16 cellular contexts compared by ENCODE assay signal in genomic region chr1:34867421-34867820, GRCh38. TPM values are rescaled to one million over a fixed set of nuclear protein-coding genes. Genes with fewer than 3 reads are reported as not detected.
A peak's percentile ranks its signal among the peaks of the same experiment; 100 is the strongest.
DNase-seq lines count a peak whose midpoint lies in the region; ATAC-seq and TF ChIP-seq lines count a peak whose summit lies in the region.
"Had no signal": no experiment of that assay in that cellular context is flagged by ENCODE, and none has a peak within 500 bp of the region (broad histone marks: within the 10 kb centered on the region; RNA-seq: fewer than 3 reads in every experiment).

No MANE protein-coding gene starts in this region.

- H3K36me3 Mint-ChIP-seq in activated naive CD8-positive, alpha-beta T cell treated with anti-CD3 and anti-CD28 coated beads, Interleukin-2, amount 10 ng/mL, durations not matched to agents 7 days and 5 days, result peaks cover 4% of the 10 kb centered on the region
- H3K36me3 Mint-ChIP-seq in activated naive CD8-positive, alpha-beta T cell treated with anti-CD3 and anti-CD28 coated beads for 36 hours, result no peaks in the 10 kb centered on the region
- H3K36me3 Mint-ChIP-seq in GM23338 (ENCODE audit: low read depth), result no peaks in the 10 kb centered on the region; the same call in 2 of the 3 replicates
- peaks cover 18% of the 10 kb centered on the region for H3K36me3 Mint-ChIP-seq in effector memory CD8-positive, alpha-beta T cell (ENCODE audit: insufficient read depth)
- H3K36me3 Mint-ChIP-seq in stimulated activated effector memory CD8-positive, alpha-beta T cell treated with anti-CD3 and anti-CD28 coated beads, Interleukin-12 subunit alpha, Interleukin-12 subunit beta, amount 100 ng/mL, for 72 hours, result no peaks in the 10 kb centered on the region

- H3K4me1 Mint-ChIP-seq in activated naive CD8-positive, alpha-beta T cell treated with anti-CD3 and anti-CD28 coated beads, Interleukin-2, amount 10 ng/mL, durations not matched to agents 7 days and 5 days, result peaks cover 34% of the 10 kb centered on the region
- H3K4me1 Mint-ChIP-seq in activated naive CD8-positive, alpha-beta T cell treated with anti-CD3 and anti-CD28 coated beads for 36 hours, result peaks cover 34% of the 10 kb centered on the region
- peaks cover 8% of the 10 kb centered on the region for H3K4me1 Mint-ChIP-seq in GM23338
- H3K4me1 Mint-ChIP-seq in effector memory CD8-positive, alpha-beta T cell (ENCODE audit: low read depth in 2 of 2), result peaks cover 29 to 37% of the 10 kb centered on the region in 2 donors
- H3K4me1 Mint-ChIP-seq in stimulated activated effector memory CD8-positive, alpha-beta T cell treated with anti-CD3 and anti-CD28 coated beads, Interleukin-12 subunit alpha, Interleukin-12 subunit beta, amount 100 ng/mL, for 72 hours, result peaks cover 52% of the 10 kb centered on the region

- peak overlapping the region; percentile 18 for H3K4me3 Mint-ChIP-seq in activated naive CD8-positive, alpha-beta T cell treated with anti-CD3 and anti-CD28 coated beads, Interleukin-2, amount 10 ng/mL, durations not matched to agents 7 days and 5 days
- no peak overlapping the region for H3K4me3 Mint-ChIP-seq in activated naive CD8-positive, alpha-beta T cell treated with anti-CD3 and anti-CD28 coated beads for 36 hours
- H3K4me3 Mint-ChIP-seq in GM23338, result peak overlapping the region; percentile 2; the same call in 1 of the 3 replicates
- peak overlapping the region; percentile 80 to 83 for H3K4me3 Mint-ChIP-seq in effector memory CD8-positive, alpha-beta T cell
- H3K4me3 Mint-ChIP-seq in stimulated activated effector memory CD8-positive, alpha-beta T cell treated with anti-CD3 and anti-CD28 coated beads, Interleukin-12 subunit alpha, Interleukin-12 subunit beta, amount 100 ng/mL, for 72 hours, result peak overlapping the region; percentile 76

- H4K20me1 ChIP-seq in GM23338 (replicated peaks; ENCODE audit: insufficient read depth), result no peaks in the 10 kb centered on the region

- H3K27ac Mint-ChIP-seq in activated naive CD8-positive, alpha-beta T cell treated with anti-CD3 and anti-CD28 coated beads, Interleukin-2, amount 10 ng/mL, durations not matched to agents 7 days and 5 days, result no peak overlapping the region
- H3K27ac Mint-ChIP-seq in activated naive CD8-positive, alpha-beta T cell treated with anti-CD3 and anti-CD28 coated beads for 36 hours, result no peak overlapping the region
- no peak overlapping the region for H3K27ac Mint-ChIP-seq in GM23338
- H3K27ac Mint-ChIP-seq in effector memory CD8-positive, alpha-beta T cell, result peak overlapping the region in 1 of 2 donors; percentile 76
- H3K27ac Mint-ChIP-seq in stimulated activated effector memory CD8-positive, alpha-beta T cell treated with anti-CD3 and anti-CD28 coated beads, Interleukin-12 subunit alpha, Interleukin-12 subunit beta, amount 100 ng/mL, for 72 hours, result peak overlapping the region; percentile 17

- no peak for TF ChIP-seq CTCF in GM23338 (conservative IDR thresholded peaks at IDR 0.05; ENCODE audit: low read depth in 2 of 2)

- no peaks in the 10 kb centered on the region for H3K9me3 Mint-ChIP-seq in activated naive CD8-positive, alpha-beta T cell treated with anti-CD3 and anti-CD28 coated beads, Interleukin-2, amount 10 ng/mL, durations not matched to agents 7 days and 5 days
- no peaks in the 10 kb centered on the region for H3K9me3 Mint-ChIP-seq in activated naive CD8-positive, alpha-beta T cell treated with anti-CD3 and anti-CD28 coated beads for 36 hours
- H3K9me3 Mint-ChIP-seq in GM23338, result no peaks in the 10 kb centered on the region
- peaks cover 0 to 2% of the 10 kb centered on the region in 2 donors for H3K9me3 Mint-ChIP-seq in effector memory CD8-positive, alpha-beta T cell
- H3K9me3 Mint-ChIP-seq in stimulated activated effector memory CD8-positive, alpha-beta T cell treated with anti-CD3 and anti-CD28 coated beads, Interleukin-12 subunit alpha, Interleukin-12 subunit beta, amount 100 ng/mL, for 72 hours, result no peaks in the 10 kb centered on the region

- H3K27ac ChIP-seq in GM23338 (ENCODE audit: low read depth), result no peak overlapping the region
- H3K27ac ChIP-seq: colonic mucosa, pancreas had no signal

- H3K79me2 ChIP-seq in GM23338 (replicated peaks; ENCODE audit: insufficient read depth), result no peaks in the 10 kb centered on the region

- DNase-seq in activated naive CD8-positive, alpha-beta T cell treated with anti-CD3 and anti-CD28 coated beads, Interleukin-2, amount 10 ng/mL, durations not matched to agents 7 days and 5 days, result no peak
- no peak for DNase-seq in activated naive CD8-positive, alpha-beta T cell treated with anti-CD3 and anti-CD28 coated beads for 36 hours
- DNase-seq in GM23338 (ENCODE audit: low spot score), result no peak
- DNase-seq in effector memory CD8-positive, alpha-beta T cell, result no peak
- DNase-seq in stimulated activated effector memory CD8-positive, alpha-beta T cell treated with anti-CD3 and anti-CD28 coated beads, Interleukin-12 subunit alpha, Interleukin-12 subunit beta, amount 100 ng/mL, for 72 hours (ENCODE audit: low spot score in 2 of 2), result no peak
- DNase-seq in OCI-M1 (lab: John Stamatoyannopoulos, UW), result no peak
- no peak for DNase-seq in NCI-H526 (lab: John Stamatoyannopoulos, UW)
- DNase-seq: BE2C, colonic mucosa, erythroblast, mesendoderm, NCI-H1048, NCI-H2171 treated with DMSO at 0.1 percent for 48 hours, small intestine had no signal

- no peaks in the 10 kb centered on the region for H3K4me1 ChIP-seq in GM23338 (ENCODE audit: insufficient read depth)
- H3K4me1 ChIP-seq: BE2C, colonic mucosa had no signal

- H3K9me2 ChIP-seq in GM23338 (ENCODE audit: insufficient read depth), result no peaks in the 10 kb centered on the region

- peaks cover 11% of the 10 kb centered on the region; the same call in 1 of the 2 replicates for H3K27me3 ChIP-seq in GM23338 (ENCODE audit: insufficient read depth)
- H3K27me3 ChIP-seq: BE2C, colonic mucosa, pancreas had no signal

- no peak overlapping the region for H3K4me2 ChIP-seq in GM23338

- no peak for ATAC-seq in activated naive CD8-positive, alpha-beta T cell treated with anti-CD3 and anti-CD28 coated beads, Interleukin-2, amount 10 ng/mL, durations not matched to agents 7 days and 5 days (ENCODE audit: low read depth)
- ATAC-seq in GM23338, result no peak
- no peak for ATAC-seq in effector memory CD8-positive, alpha-beta T cell (replicated peaks)
- no peak for ATAC-seq in stimulated activated effector memory CD8-positive, alpha-beta T cell treated with anti-CD3 and anti-CD28 coated beads, Interleukin-12 subunit alpha, Interleukin-12 subunit beta, amount 100 ng/mL, for 72 hours
- no peak for ATAC-seq in HG03045 (IDR thresholded peaks at IDR 0.05; ENCODE audit: unreplicated experiment)

- H3K4me3 ChIP-seq in GM23338, result no peak overlapping the region
- H3K4me3 ChIP-seq: colonic mucosa had no signal

- POLR2A ChIA-PET in activated naive CD8-positive, alpha-beta T cell treated with anti-CD3 and anti-CD28 coated beads, Interleukin-2, amount 10 ng/mL, durations not matched to agents 7 days and 5 days (lab: Charles Lee), result interaction anchor here (1.3 to 1.5 kb wide), 2 partner anchors 15 to 118 kb away, joined by 8 read pairs; partner anchors contain the start of gene TMEM35B

- H3K27me3 Mint-ChIP-seq in activated naive CD8-positive, alpha-beta T cell treated with anti-CD3 and anti-CD28 coated beads, Interleukin-2, amount 10 ng/mL, durations not matched to agents 7 days and 5 days, result peaks cover 12% of the 10 kb centered on the region
- peaks cover 9% of the 10 kb centered on the region for H3K27me3 Mint-ChIP-seq in activated naive CD8-positive, alpha-beta T cell treated with anti-CD3 and anti-CD28 coated beads for 36 hours
- peaks cover 14% of the 10 kb centered on the region for H3K27me3 Mint-ChIP-seq in GM23338 (ENCODE audit: insufficient read depth, low read depth, poor library complexity)
- peaks cover 15 to 20% of the 10 kb centered on the region in 2 donors for H3K27me3 Mint-ChIP-seq in effector memory CD8-positive, alpha-beta T cell

- H3K36me3 ChIP-seq in GM23338 (ENCODE audit: insufficient read depth), result no peaks in the 10 kb centered on the region
- H3K36me3 ChIP-seq: BE2C, colonic mucosa, pancreas had no signal

- H3F3A ChIP-seq in GM23338 (replicated peaks; ENCODE audit: low read depth), result no peaks in the 10 kb centered on the region

- no peak overlapping the region for H2AFZ ChIP-seq in GM23338

TF ChIP-seq in GM23338, 12 proteins besides CTCF, POLR2A, EP300 and RAD21 (continues in another document):
- no peak for TF ChIP-seq EZH2 (IDR thresholded peaks at IDR 0.05; ENCODE audit: low read depth, unreplicated experiment)
- TF ChIP-seq POLR2AphosphoS5 (IDR thresholded peaks at IDR 0.05; ENCODE audit: low read depth), result no peak
- no peak for TF ChIP-seq EZH2phosphoT487 (IDR thresholded peaks at IDR 0.05; ENCODE audit: unreplicated experiment)
- TF ChIP-seq NANOG (IDR thresholded peaks at IDR 0.05; ENCODE audit: borderline replicate concordance), result no peak
- no peak for TF ChIP-seq ZNF114 (CRISPR knock-in tag; IDR thresholded peaks at IDR 0.05)
- no peak for TF ChIP-seq CREB1 (CRISPR knock-in tag; IDR thresholded peaks at IDR 0.05; ENCODE audit: low read depth)

RNA-seq across cellular contexts. Expression of gene SMIM12, which starts 7.9 kb away (rescaled TPM):
- 10 to 100 TPM; 51.9 to 53.0 TPM for total RNA-seq in activated naive CD8-positive, alpha-beta T cell treated with anti-CD3 and anti-CD28 coated beads, Interleukin-2, amount 10 ng/mL, durations not matched to agents 7 days and 5 days
- total RNA-seq in activated naive CD8-positive, alpha-beta T cell treated with anti-CD3 and anti-CD28 coated beads for 36 hours, result 10 to 100 TPM; 67.4 to 68.1 TPM
- total RNA-seq in GM23338 (2014; rRNA removed; shearing (Covaris generic)), result 25.3 and 28.5 TPM in 2 replicates
- polyA plus RNA-seq in GM23338 (2016; fragmentation: Nextera tagmentation; extraction: Ambion mirVana), result 22.3 and 22.7 TPM in 2 replicates
